ENCODE assay signal across 8 cellular contexts in genomic region chr1:58816747-58817221, GRCh38. TPM values are rescaled to one million over a fixed set of nuclear protein-coding genes. Genes with fewer than 3 reads are reported as not detected.
DNase-seq lines count a peak whose midpoint lies in the region; ATAC-seq and TF ChIP-seq lines count a peak whose summit lies in the region.

No MANE protein-coding gene starts in this region.

- no peak for TF ChIP-seq RAD21 in SK-N-SH (IDR thresholded peaks at IDR 0.05; ENCODE audit: low read length)

- peaks cover 3 to 11% of the 10 kb centered on the region in 2 experiments for H3K4me1 ChIP-seq in SK-N-SH (ENCODE audit: control insufficient read depth in 1 of 2, insufficient read depth in 2 of 2, low read depth in 1 of 2, low read length in 1 of 2)
- peaks cover 11% of the 10 kb centered on the region for H3K4me1 ChIP-seq in iPS-18a (ENCODE audit: control insufficient read depth, low read depth, low read length)
- peaks cover 6 to 48% (median 32%) of the 10 kb centered on the region in 5 donors for H3K4me1 ChIP-seq in subcutaneous abdominal adipose tissue (ENCODE audit: control insufficient read depth in 5 of 5, insufficient read depth in 5 of 5, low read length in 5 of 5)

- peaks cover 22% of the 10 kb centered on the region for H3F3A ChIP-seq in SK-N-SH (replicated peaks; ENCODE audit: insufficient read depth)

- no peaks in the 10 kb centered on the region for H3K36me3 Mint-ChIP-seq in WTC11

- no peaks in the 10 kb centered on the region for H3K9me3 ChIP-seq in SK-N-SH
- no peaks in the 10 kb centered on the region for H3K9me3 ChIP-seq in iPS-18a (ENCODE audit: control insufficient read depth, low read depth, low read length)
- H3K9me3 ChIP-seq in subcutaneous abdominal adipose tissue (ENCODE audit: control insufficient read depth in 5 of 5, low read length in 5 of 5) = no peaks in the 10 kb centered on the region

- no peaks in the 10 kb centered on the region for H3K9me3 Mint-ChIP-seq in WTC11

- no peaks in the 10 kb centered on the region for H4K20me1 ChIP-seq in SK-N-SH (ENCODE audit: insufficient read depth)

- no peak for TF ChIP-seq EP300 in SK-N-SH (IDR thresholded peaks at IDR 0.05; ENCODE audit: borderline replicate concordance in 1 of 2, low read depth in 1 of 2, low read length in 1 of 2)

- DNase-seq in SK-N-SH (no peak), WTC11 (ENCODE audit: low spot score) (no peak), nucleus accumbens (lab: John Stamatoyannopoulos, UW) (no peak), HK-2 (ENCODE audit: unreplicated experiment) (no peak)

- CTCF ChIA-PET in SK-N-SH (lab: Yijun Ruan, JAX) (interaction anchor here (0.9 to 1.0 kb wide), 2 partner anchors 35 to 882 kb away, joined by 3 read pairs; no protein-coding TSS in a partner anchor), WTC11 (lab: Charles Lee) (interaction anchor here (1.5 kb wide), 1 partner anchor 942 kb away, joined by 3 read pairs; no protein-coding TSS in a partner anchor)

- H3K4me3 ChIP-seq in SK-N-SH (ENCODE audit: low read depth in 2 of 2, low read length in 1 of 2) (peak overlapping the region; percentile 56 to 58), iPS-18a (ENCODE audit: low read length) (peak overlapping the region; percentile 69), subcutaneous abdominal adipose tissue (ENCODE audit: low read depth in 1 of 5, low read length in 5 of 5) (peak overlapping the region; percentile 67 to 85 (median 73))

- peaks cover 30% of the 10 kb centered on the region for H3K27me3 Mint-ChIP-seq in WTC11 (ENCODE audit: low read depth)

- peak overlapping the region; percentile 76 to 92 for H3K27ac ChIP-seq in SK-N-SH (ENCODE audit: low read depth in 2 of 2, low read length in 1 of 2)
- no peak overlapping the region for H3K27ac ChIP-seq in iPS-18a (ENCODE audit: low read length)
- H3K27ac ChIP-seq in subcutaneous abdominal adipose tissue (ENCODE audit: low read depth, low read length) = peak overlapping the region; percentile 90

- H3K27ac Mint-ChIP-seq in WTC11 = peak overlapping the region; percentile 49; the same call in 1 of the 2 replicates

- no peak for ATAC-seq in SK-N-SH treated with all-trans-retinoic acid at 6 μM for 48 hours
- ATAC-seq in WTC11 = no peak
- ATAC-seq in GM18858 (IDR thresholded peaks at IDR 0.05; ENCODE audit: unreplicated experiment) = no peak

- no peaks in the 10 kb centered on the region for H3K9me2 ChIP-seq in SK-N-SH

- no peaks in the 10 kb centered on the region for H3K79me2 ChIP-seq in SK-N-SH (ENCODE audit: insufficient read depth)

- H3K27me3 ChIP-seq in SK-N-SH (ENCODE audit: insufficient read depth) (no peaks in the 10 kb centered on the region), iPS-18a (ENCODE audit: control insufficient read depth, insufficient read depth, low read length) (peaks cover 35% of the 10 kb centered on the region), subcutaneous abdominal adipose tissue (ENCODE audit: control insufficient read depth in 5 of 5, insufficient read depth in 4 of 5, low read length in 5 of 5) (no peaks in the 10 kb centered on the region)

- no peaks in the 10 kb centered on the region for H3K36me3 ChIP-seq in SK-N-SH (replicated peaks in 1 of 2; ENCODE audit: control insufficient read depth in 1 of 2, insufficient read depth in 2 of 2, low read length in 1 of 2)
- H3K36me3 ChIP-seq in iPS-18a (ENCODE audit: control insufficient read depth, low read depth, low read length) = no peaks in the 10 kb centered on the region
- no peaks in the 10 kb centered on the region for H3K36me3 ChIP-seq in subcutaneous abdominal adipose tissue (ENCODE audit: control insufficient read depth in 5 of 5, insufficient read depth in 5 of 5, low read length in 5 of 5)

- no peak for TF ChIP-seq CTCF in SK-N-SH (IDR thresholded peaks at IDR 0.05)
- TF ChIP-seq CTCF in WTC11 (IDR thresholded peaks at IDR 0.05) = no peak

- POLR2A ChIA-PET in SK-N-SH (lab: Yijun Ruan, JAX) = interaction anchor here (1.0 kb wide), 2 partner anchors 29 to 335 kb away, joined by 3 read pairs; no protein-coding TSS in a partner anchor
- POLR2A ChIA-PET in WTC11 (lab: Charles Lee) = interaction anchor here (0.6 to 1.0 kb wide), 2 partner anchors 34 to 235 kb away, joined by 3 read pairs; no protein-coding TSS in a partner anchor

- H3K9ac ChIP-seq in SK-N-SH (peak overlapping the region; percentile 79), iPS-18a (ENCODE audit: low read length) (peak overlapping the region; percentile 43), subcutaneous abdominal adipose tissue (ENCODE audit: low read length in 5 of 5) (peak overlapping the region; percentile 68 to 88 (median 80))

- 51% methylated on average over 4 of the region's 4 CpGs for WGBS in SK-N-SH (ENCODE audit: low lambda C conversion rate)

- H3K4me3 Mint-ChIP-seq in WTC11 = peak overlapping the region; percentile 81

- H3K4me1 Mint-ChIP-seq in WTC11 = peaks cover 31% of the 10 kb centered on the region

- peak overlapping the region; percentile 72 for H3K4me2 ChIP-seq in SK-N-SH

- H2AFZ ChIP-seq in SK-N-SH (ENCODE audit: low read depth) = peak overlapping the region; percentile 90

TF ChIP-seq in SK-N-SH, 30 proteins besides CTCF, POLR2A, EP300 and RAD21 (continues in another document):
- no peak for TF ChIP-seq JUND (IDR thresholded peaks at IDR 0.05)
- no peak for TF ChIP-seq EZH2phosphoT487 (IDR thresholded peaks at IDR 0.05; ENCODE audit: borderline replicate concordance, low read depth)
- no peak for TF ChIP-seq TEAD4 (IDR thresholded peaks at IDR 0.05; ENCODE audit: borderline replicate concordance, insufficient read depth)
- TF ChIP-seq ELF1 (IDR thresholded peaks at IDR 0.05) = no peak
- TF ChIP-seq PBX3 (IDR thresholded peaks at IDR 0.05) = 0 out of 2 replicates have a peak, but pooled peaks have one; percentile 10

TF ChIP-seq in SK-N-SH treated with all-trans-retinoic acid at 6 μM for 48 hours, 23 proteins besides CTCF, POLR2A, EP300 and RAD21:
- TF ChIP-seq ZNF8 (CRISPR knock-in tag; IDR thresholded peaks at IDR 0.05) (no peak), CSDC2 (CRISPR knock-in tag; IDR thresholded peaks at IDR 0.05) (no peak), ZNF70 (CRISPR knock-in tag; IDR thresholded peaks at IDR 0.05) (no peak), ZFP3 (CRISPR knock-in tag; IDR thresholded peaks at IDR 0.05) (no peak), CSRNP3 (CRISPR knock-in tag; IDR thresholded peaks at IDR 0.05) (no peak), RARB (CRISPR knock-in tag; IDR thresholded peaks at IDR 0.05) (no peak)

TF ChIP-seq in WTC11, 78 proteins besides CTCF, POLR2A, EP300 and RAD21 (continues in another document):
- TF ChIP-seq CREM (CRISPR knock-in tag; IDR thresholded peaks at IDR 0.05) (no peak), KAT7 (CRISPR knock-in tag; IDR thresholded peaks at IDR 0.05; ENCODE audit: borderline replicate concordance) (no peak), PREB (CRISPR knock-in tag; IDR thresholded peaks at IDR 0.05; ENCODE audit: borderline replicate concordance) (no peak), ZNF232 (CRISPR knock-in tag; IDR thresholded peaks at IDR 0.05) (no peak), ELF4 (CRISPR knock-in tag; IDR thresholded peaks at IDR 0.05; ENCODE audit: low read depth) (no peak), MLX (CRISPR knock-in tag; IDR thresholded peaks at IDR 0.05) (no peak), NFE2L1 (CRISPR knock-in tag; IDR thresholded peaks at IDR 0.05) (no peak), CREB1 (CRISPR knock-in tag; IDR thresholded peaks at IDR 0.05) (no peak), NFYB (CRISPR knock-in tag; conservative IDR thresholded peaks at IDR 0.05; ENCODE audit: low read depth) (no peak)

RNA-seq across cellular contexts. Expression of gene JUN, which starts 32.9 kb away (rescaled TPM):
- 54.6 and 66.5 TPM in 2 replicates for polyA plus RNA-seq in SK-N-SH (2012; rRNA removed)
- 34.2 and 46.9 TPM in 2 replicates for polyA plus RNA-seq in SK-N-SH (2012; cell fraction: cytosol; rRNA removed)
- 83.5 and 100 TPM in 2 replicates for polyA plus RNA-seq in SK-N-SH (2012; cell fraction: nucleus; rRNA removed)
- total RNA-seq in WTC11 (2021) = 15.9 to 22.1 TPM (median 21.4 TPM) in 3 replicates
